2 cellular contexts compared by ENCODE assay signal in the genomic region with DNA sequence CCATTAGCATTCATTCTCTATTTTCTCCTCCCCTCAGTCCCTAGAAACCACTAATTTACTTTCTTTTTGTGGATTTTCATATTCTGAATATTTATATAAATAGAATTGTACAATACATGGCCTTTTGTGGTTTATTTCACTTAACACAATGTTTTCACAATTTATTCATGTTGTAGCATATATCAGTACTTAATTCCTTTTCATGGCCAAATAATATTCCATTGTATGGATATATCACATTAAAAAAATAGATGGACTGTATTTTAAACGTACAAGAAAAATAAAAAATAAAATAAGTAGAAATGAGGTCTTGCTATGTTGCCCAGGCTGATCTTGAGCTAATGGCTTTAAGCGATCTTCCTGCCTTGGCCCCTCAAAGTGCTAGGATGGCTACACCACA.
TF ChIP-seq lines count a peak whose summit lies in the region.

No MANE protein-coding gene starts in this region.

TF ChIP-seq in HEK293, 187 proteins besides CTCF, POLR2A, EP300 and RAD21 (continues in another document):
- TF ChIP-seq ZNF24 (tag by site-specific recombination; IDR thresholded peaks at IDR 0.05) (no peak), ZNF514 (tag by site-specific recombination; IDR thresholded peaks at IDR 0.05) (no peak), RBAK (tag by site-specific recombination; IDR thresholded peaks at IDR 0.05) (no peak), ZBTB1 (tag by site-specific recombination; IDR thresholded peaks at IDR 0.05) (no peak), ZFP37 (tag by site-specific recombination; IDR thresholded peaks at IDR 0.05) (no peak), ZNF561 (tag by site-specific recombination; IDR thresholded peaks at IDR 0.05; ENCODE audit: borderline replicate concordance) (no peak), ZNF155 (tag by site-specific recombination; IDR thresholded peaks at IDR 0.05) (no peak), REPIN1 (tag by site-specific recombination; IDR thresholded peaks at IDR 0.05; ENCODE audit: low read depth) (no peak), HOXD13 (CRISPR knock-in tag; IDR thresholded peaks at IDR 0.05; ENCODE audit: borderline replicate concordance) (no peak), ZNF138 (tag by site-specific recombination; IDR thresholded peaks at IDR 0.05; ENCODE audit: borderline replicate concordance) (no peak), ZNF311 (tag by site-specific recombination; IDR thresholded peaks at IDR 0.05; ENCODE audit: borderline replicate concordance) (no peak), ZNF10 (tag by site-specific recombination; IDR thresholded peaks at IDR 0.05) (0 out of 2 replicates have a peak, but pooled peaks have one; percentile 53), ZNF266 (tag by site-specific recombination; IDR thresholded peaks at IDR 0.05; ENCODE audit: low read depth) (no peak), GLI4 (tag by site-specific recombination; IDR thresholded peaks at IDR 0.05) (no peak)
- TF ChIP-seq, protein P1, sequence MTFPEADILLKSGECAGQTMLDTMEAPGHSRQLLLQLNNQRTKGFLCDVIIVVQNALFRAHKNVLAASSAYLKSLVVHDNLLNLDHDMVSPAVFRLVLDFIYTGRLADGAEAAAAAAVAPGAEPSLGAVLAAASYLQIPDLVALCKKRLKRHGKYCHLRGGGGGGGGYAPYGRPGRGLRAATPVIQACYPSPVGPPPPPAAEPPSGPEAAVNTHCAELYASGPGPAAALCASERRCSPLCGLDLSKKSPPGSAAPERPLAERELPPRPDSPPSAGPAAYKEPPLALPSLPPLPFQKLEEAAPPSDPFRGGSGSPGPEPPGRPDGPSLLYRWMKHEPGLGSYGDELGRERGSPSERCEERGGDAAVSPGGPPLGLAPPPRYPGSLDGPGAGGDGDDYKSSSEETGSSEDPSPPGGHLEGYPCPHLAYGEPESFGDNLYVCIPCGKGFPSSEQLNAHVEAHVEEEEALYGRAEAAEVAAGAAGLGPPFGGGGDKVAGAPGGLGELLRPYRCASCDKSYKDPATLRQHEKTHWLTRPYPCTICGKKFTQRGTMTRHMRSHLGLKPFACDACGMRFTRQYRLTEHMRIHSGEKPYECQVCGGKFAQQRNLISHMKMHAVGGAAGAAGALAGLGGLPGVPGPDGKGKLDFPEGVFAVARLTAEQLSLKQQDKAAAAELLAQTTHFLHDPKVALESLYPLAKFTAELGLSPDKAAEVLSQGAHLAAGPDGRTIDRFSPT (tag by site-specific recombination; IDR thresholded peaks at IDR 0.05): no peak
- TF ChIP-seq, protein P2, sequence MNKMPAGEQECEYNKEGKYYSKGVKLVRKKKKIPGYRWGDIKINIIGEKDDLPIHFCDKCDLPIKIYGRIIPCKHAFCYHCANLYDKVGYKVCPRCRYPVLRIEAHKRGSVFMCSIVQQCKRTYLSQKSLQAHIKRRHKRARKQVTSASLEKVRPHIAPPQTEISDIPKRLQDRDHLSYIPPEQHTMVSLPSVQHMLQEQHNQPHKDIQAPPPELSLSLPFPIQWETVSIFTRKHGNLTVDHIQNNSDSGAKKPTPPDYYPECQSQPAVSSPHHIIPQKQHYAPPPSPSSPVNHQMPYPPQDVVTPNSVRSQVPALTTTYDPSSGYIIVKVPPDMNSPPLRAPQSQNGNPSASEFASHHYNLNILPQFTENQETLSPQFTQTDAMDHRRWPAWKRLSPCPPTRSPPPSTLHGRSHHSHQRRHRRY (tag by site-specific recombination; IDR thresholded peaks at IDR 0.05): no peak
- TF ChIP-seq, protein P3, sequence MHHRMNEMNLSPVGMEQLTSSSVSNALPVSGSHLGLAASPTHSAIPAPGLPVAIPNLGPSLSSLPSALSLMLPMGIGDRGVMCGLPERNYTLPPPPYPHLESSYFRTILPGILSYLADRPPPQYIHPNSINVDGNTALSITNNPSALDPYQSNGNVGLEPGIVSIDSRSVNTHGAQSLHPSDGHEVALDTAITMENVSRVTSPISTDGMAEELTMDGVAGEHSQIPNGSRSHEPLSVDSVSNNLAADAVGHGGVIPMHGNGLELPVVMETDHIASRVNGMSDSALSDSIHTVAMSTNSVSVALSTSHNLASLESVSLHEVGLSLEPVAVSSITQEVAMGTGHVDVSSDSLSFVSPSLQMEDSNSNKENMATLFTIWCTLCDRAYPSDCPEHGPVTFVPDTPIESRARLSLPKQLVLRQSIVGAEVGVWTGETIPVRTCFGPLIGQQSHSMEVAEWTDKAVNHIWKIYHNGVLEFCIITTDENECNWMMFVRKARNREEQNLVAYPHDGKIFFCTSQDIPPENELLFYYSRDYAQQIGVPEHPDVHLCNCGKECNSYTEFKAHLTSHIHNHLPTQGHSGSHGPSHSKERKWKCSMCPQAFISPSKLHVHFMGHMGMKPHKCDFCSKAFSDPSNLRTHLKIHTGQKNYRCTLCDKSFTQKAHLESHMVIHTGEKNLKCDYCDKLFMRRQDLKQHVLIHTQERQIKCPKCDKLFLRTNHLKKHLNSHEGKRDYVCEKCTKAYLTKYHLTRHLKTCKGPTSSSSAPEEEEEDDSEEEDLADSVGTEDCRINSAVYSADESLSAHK (tag by site-specific recombination; IDR thresholded peaks at IDR 0.05): peak; percentile 49; the same call in 1 of the 2 replicates
- TF ChIP-seq, protein P4, sequence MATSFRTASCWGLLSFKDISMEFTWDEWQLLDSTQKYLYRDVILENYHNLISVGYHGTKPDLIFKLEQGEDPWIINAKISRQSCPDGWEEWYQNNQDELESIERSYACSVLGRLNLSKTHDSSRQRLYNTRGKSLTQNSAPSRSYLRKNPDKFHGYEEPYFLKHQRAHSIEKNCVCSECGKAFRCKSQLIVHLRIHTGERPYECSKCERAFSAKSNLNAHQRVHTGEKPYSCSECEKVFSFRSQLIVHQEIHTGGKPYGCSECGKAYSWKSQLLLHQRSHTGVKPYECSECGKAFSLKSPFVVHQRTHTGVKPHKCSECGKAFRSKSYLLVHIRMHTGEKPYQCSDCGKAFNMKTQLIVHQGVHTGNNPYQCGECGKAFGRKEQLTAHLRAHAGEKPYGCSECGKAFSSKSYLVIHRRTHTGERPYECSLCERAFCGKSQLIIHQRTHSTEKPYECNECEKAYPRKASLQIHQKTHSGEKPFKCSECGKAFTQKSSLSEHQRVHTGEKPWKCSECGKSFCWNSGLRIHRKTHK (tag by site-specific recombination; IDR thresholded peaks at IDR 0.05): no peak
- TF ChIP-seq, protein P5, sequence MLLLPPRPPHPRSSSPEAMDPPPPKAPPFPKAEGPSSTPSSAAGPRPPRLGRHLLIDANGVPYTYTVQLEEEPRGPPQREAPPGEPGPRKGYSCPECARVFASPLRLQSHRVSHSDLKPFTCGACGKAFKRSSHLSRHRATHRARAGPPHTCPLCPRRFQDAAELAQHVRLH (tag by site-specific recombination; IDR thresholded peaks at IDR 0.05): peak; percentile 14; the same call in 1 of the 2 replicates

TF ChIP-seq in K562, 482 proteins besides CTCF, POLR2A, EP300 and RAD21 (continues in another document):
- TF ChIP-seq RB1 (IDR thresholded peaks at IDR 0.05; ENCODE audit: low read depth) (no peak), CREBBP (IDR thresholded peaks at IDR 0.05; ENCODE audit: low read depth, low read length) (no peak), ARNT (IDR thresholded peaks at IDR 0.05) (no peak), NR4A1 (CRISPR knock-in tag; IDR thresholded peaks at IDR 0.05) (no peak), NR4A1 (tag; IDR thresholded peaks at IDR 0.05) (no peak), HCFC1 (IDR thresholded peaks at IDR 0.05; ENCODE audit: low read depth, low read length) (no peak), CBX3 (IDR thresholded peaks at IDR 0.05; ENCODE audit: borderline replicate concordance in 1 of 2, low read length in 2 of 2) (no peak), KDM1A (IDR thresholded peaks at IDR 0.05) (peak in 1 of 2 experiments; percentile 12; a peak in 1 of 4 replicates), FOS (IDR thresholded peaks at IDR 0.05; ENCODE audit: extremely low read depth, insufficient read length) (no peak), RBM25 (IDR thresholded peaks at IDR 0.05; ENCODE audit: low read depth, low read length, severe bottlenecking) (peak; percentile 73), NEUROD1 (IDR thresholded peaks at IDR 0.05; ENCODE audit: borderline replicate concordance, low read depth, low read length, partially characterized antibody) (no peak), KAT2B (IDR thresholded peaks at IDR 0.05; ENCODE audit: low read depth, low read length) (no peak), ZNF146 (CRISPR knock-in tag; IDR thresholded peaks at IDR 0.05; ENCODE audit: unreplicated experiment) (peak; percentile 72), HNRNPUL1 (IDR thresholded peaks at IDR 0.05; ENCODE audit: low read length) (no peak)
- TF ChIP-seq, protein P6, sequence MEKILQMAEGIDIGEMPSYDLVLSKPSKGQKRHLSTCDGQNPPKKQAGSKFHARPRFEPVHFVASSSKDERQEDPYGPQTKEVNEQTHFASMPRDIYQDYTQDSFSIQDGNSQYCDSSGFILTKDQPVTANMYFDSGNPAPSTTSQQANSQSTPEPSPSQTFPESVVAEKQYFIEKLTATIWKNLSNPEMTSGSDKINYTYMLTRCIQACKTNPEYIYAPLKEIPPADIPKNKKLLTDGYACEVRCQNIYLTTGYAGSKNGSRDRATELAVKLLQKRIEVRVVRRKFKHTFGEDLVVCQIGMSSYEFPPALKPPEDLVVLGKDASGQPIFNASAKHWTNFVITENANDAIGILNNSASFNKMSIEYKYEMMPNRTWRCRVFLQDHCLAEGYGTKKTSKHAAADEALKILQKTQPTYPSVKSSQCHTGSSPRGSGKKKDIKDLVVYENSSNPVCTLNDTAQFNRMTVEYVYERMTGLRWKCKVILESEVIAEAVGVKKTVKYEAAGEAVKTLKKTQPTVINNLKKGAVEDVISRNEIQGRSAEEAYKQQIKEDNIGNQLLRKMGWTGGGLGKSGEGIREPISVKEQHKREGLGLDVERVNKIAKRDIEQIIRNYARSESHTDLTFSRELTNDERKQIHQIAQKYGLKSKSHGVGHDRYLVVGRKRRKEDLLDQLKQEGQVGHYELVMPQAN (IDR thresholded peaks at IDR 0.05; ENCODE audit: borderline replicate concordance): no peak
- TF ChIP-seq, protein P7, sequence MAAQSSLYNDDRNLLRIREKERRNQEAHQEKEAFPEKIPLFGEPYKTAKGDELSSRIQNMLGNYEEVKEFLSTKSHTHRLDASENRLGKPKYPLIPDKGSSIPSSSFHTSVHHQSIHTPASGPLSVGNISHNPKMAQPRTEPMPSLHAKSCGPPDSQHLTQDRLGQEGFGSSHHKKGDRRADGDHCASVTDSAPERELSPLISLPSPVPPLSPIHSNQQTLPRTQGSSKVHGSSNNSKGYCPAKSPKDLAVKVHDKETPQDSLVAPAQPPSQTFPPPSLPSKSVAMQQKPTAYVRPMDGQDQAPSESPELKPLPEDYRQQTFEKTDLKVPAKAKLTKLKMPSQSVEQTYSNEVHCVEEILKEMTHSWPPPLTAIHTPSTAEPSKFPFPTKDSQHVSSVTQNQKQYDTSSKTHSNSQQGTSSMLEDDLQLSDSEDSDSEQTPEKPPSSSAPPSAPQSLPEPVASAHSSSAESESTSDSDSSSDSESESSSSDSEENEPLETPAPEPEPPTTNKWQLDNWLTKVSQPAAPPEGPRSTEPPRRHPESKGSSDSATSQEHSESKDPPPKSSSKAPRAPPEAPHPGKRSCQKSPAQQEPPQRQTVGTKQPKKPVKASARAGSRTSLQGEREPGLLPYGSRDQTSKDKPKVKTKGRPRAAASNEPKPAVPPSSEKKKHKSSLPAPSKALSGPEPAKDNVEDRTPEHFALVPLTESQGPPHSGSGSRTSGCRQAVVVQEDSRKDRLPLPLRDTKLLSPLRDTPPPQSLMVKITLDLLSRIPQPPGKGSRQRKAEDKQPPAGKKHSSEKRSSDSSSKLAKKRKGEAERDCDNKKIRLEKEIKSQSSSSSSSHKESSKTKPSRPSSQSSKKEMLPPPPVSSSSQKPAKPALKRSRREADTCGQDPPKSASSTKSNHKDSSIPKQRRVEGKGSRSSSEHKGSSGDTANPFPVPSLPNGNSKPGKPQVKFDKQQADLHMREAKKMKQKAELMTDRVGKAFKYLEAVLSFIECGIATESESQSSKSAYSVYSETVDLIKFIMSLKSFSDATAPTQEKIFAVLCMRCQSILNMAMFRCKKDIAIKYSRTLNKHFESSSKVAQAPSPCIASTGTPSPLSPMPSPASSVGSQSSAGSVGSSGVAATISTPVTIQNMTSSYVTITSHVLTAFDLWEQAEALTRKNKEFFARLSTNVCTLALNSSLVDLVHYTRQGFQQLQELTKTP (IDR thresholded peaks at IDR 0.05; ENCODE audit: low read depth in 1 of 2, partially characterized antibody in 2 of 2): no peak
- TF ChIP-seq, protein P8, sequence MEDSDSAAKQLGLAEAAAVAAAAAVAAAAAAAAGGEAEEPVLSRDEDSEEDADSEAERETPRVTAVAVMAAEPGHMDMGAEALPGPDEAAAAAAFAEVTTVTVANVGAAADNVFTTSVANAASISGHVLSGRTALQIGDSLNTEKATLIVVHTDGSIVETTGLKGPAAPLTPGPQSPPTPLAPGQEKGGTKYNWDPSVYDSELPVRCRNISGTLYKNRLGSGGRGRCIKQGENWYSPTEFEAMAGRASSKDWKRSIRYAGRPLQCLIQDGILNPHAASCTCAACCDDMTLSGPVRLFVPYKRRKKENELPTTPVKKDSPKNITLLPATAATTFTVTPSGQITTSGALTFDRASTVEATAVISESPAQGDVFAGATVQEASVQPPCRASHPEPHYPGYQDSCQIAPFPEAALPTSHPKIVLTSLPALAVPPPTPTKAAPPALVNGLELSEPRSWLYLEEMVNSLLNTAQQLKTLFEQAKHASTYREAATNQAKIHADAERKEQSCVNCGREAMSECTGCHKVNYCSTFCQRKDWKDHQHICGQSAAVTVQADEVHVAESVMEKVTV (CRISPR knock-in tag; IDR thresholded peaks at IDR 0.05): no peak
- TF ChIP-seq, protein P9, sequence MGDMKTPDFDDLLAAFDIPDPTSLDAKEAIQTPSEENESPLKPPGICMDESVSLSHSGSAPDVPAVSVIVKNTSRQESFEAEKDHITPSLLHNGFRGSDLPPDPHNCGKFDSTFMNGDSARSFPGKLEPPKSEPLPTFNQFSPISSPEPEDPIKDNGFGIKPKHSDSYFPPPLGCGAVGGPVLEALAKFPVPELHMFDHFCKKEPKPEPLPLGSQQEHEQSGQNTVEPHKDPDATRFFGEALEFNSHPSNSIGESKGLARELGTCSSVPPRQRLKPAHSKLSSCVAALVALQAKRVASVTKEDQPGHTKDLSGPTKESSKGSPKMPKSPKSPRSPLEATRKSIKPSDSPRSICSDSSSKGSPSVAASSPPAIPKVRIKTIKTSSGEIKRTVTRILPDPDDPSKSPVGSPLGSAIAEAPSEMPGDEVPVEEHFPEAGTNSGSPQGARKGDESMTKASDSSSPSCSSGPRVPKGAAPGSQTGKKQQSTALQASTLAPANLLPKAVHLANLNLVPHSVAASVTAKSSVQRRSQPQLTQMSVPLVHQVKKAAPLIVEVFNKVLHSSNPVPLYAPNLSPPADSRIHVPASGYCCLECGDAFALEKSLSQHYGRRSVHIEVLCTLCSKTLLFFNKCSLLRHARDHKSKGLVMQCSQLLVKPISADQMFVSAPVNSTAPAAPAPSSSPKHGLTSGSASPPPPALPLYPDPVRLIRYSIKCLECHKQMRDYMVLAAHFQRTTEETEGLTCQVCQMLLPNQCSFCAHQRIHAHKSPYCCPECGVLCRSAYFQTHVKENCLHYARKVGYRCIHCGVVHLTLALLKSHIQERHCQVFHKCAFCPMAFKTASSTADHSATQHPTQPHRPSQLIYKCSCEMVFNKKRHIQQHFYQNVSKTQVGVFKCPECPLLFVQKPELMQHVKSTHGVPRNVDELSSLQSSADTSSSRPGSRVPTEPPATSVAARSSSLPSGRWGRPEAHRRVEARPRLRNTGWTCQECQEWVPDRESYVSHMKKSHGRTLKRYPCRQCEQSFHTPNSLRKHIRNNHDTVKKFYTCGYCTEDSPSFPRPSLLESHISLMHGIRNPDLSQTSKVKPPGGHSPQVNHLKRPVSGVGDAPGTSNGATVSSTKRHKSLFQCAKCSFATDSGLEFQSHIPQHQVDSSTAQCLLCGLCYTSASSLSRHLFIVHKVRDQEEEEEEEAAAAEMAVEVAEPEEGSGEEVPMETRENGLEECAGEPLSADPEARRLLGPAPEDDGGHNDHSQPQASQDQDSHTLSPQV (IDR thresholded peaks at IDR 0.05): no peak
